Comparison of ENCODE assay signal across 8 cellular contexts in the genomic region with DNA sequence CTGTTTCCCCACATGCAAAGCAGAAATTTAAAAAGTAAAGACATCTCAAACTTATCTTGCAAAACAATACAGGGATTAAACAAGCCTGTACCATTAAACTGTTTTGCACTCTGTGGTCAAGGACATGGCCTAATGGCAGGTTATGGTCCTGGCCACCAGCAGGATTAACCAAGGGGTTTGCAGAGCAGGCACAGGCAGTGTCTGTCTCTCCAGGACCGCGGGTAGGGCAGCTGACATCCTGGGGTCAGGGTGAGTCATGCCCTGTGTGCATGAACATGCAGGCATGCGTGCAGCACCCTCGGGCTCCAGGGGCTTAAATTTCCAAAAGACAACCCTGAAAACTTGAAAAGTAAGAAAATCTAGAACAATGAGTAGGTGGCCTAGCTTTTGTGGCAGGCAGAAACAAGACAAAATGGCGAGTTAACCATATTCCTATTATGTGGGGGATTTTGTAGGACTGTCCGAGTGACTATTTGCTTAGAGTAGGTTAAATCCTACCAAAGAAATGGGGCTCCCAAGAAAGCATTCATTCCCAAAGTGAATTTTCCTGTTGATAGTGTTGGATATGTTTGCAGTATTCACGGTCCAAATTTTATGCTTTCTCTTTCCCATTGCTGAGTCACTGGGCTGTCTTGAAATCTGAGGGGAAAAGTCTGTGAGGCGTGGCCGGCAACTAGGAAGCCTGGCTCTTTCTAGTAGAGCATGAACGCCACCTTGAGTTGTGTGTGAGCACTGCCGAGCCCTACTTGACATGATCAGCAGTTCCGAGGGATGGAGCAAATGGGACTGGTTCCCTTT.
DNase-seq lines count a peak whose midpoint lies in the region; ATAC-seq and TF ChIP-seq lines count a peak whose summit lies in the region.

No MANE protein-coding gene starts in this region.

- TF ChIP-seq CTCF in brain microvascular endothelial cell (IDR thresholded peaks at IDR 0.05; ENCODE audit: low read depth, low read length, missing control alignments): peak; percentile 97

- H3K36me3 ChIP-seq in SK-N-MC (ENCODE audit: insufficient read depth, low read length): no peaks in the 10 kb centered on the region
- H3K36me3 ChIP-seq in brain microvascular endothelial cell (replicated peaks): no peaks in the 10 kb centered on the region
- H3K36me3 ChIP-seq in iPS-15b (ENCODE audit: control insufficient read depth, insufficient read depth, low read length): no peaks in the 10 kb centered on the region

- intact Hi-C loops in sciatic nerve (cut with DNase I): no loop called here

- in situ Hi-C loops in brain microvascular endothelial cell (cut with HindIII; ENCODE audit: low pct_ligation_motif_present, low sequenced_read_pairs): no loop called here

- peak overlapping the region; percentile 42; the same call in 1 of the 2 replicates for H3K27ac ChIP-seq in SK-N-MC
- H3K27ac ChIP-seq in brain microvascular endothelial cell: peak overlapping the region; percentile 95

- H3K9me3 ChIP-seq in SK-N-MC (ENCODE audit: low read depth, low read length) (no peaks in the 10 kb centered on the region), iPS-15b (ENCODE audit: control insufficient read depth, insufficient read depth, low read length) (peaks cover 3% of the 10 kb centered on the region)

- no peak for DNase-seq in activated CD4-positive, CD25-positive, alpha-beta regulatory T cell treated with anti-CD3 and anti-CD28 coated beads, Interleukin-2, amount 50 U/mL, for 72 hours
- DNase-seq in NCI-H1105 treated with DMSO at 0.1 percent for 48 hours (lab: John Stamatoyannopoulos, UW) (peak; percentile 75), SK-N-MC (ENCODE audit: low read depth, low spot score) (peak; percentile 80), brain microvascular endothelial cell (peak; percentile 94), sciatic nerve (ENCODE audit: low spot score) (peak; percentile 93)

- H3K9ac ChIP-seq in SK-N-MC (ENCODE audit: insufficient read length) (peak overlapping the region; percentile 40), iPS-15b (ENCODE audit: low read depth, low read length) (peak overlapping the region; percentile 47)

- H3K27me3 ChIP-seq in brain microvascular endothelial cell (replicated peaks) (no peaks in the 10 kb centered on the region), iPS-15b (ENCODE audit: control insufficient read depth, insufficient read depth, low read length) (no peaks in the 10 kb centered on the region)

- H3K4me3 ChIP-seq in SK-N-MC (peak overlapping the region; percentile 46), brain microvascular endothelial cell (ENCODE audit: low read depth, low read length) (peak overlapping the region; percentile 41), iPS-15b (ENCODE audit: low read depth, low read length) (no peak overlapping the region)

- H3K4me1 ChIP-seq in iPS-15b (ENCODE audit: control insufficient read depth, insufficient read depth, low read length): peaks cover 7% of the 10 kb centered on the region

- peak; percentile 55 to 63 for ATAC-seq in activated CD4-positive, CD25-positive, alpha-beta regulatory T cell treated with anti-CD3 and anti-CD28 coated beads, Interleukin-2, amount 50 U/mL, for 24 hours
- peak; percentile 84 for ATAC-seq in HG02763 (IDR thresholded peaks at IDR 0.05; ENCODE audit: unreplicated experiment)
- peak; percentile 98 for ATAC-seq in sciatic nerve
